In genomic region chr7:121530251-121531174, GRCh38 we compare ENCODE assay signal across 8 cellular contexts.
A peak's percentile ranks its signal among the peaks of the same experiment; 100 is the strongest.
DNase-seq lines count a peak whose midpoint lies in the region; ATAC-seq and TF ChIP-seq lines count a peak whose summit lies in the region.

No MANE protein-coding gene starts in this region.

- TF ChIP-seq CTCF in CD4-positive, alpha-beta T cell (IDR thresholded peaks at IDR 0.05): no peak
- TF ChIP-seq CTCF in fibroblast of pulmonary artery (IDR thresholded peaks at IDR 0.05; ENCODE audit: low read length, missing control alignments): no peak

- intact Hi-C loops in CD4-positive, alpha-beta T cell (cut with DNase I, micrococcal nuclease): no loop called here

- ATAC-seq in CD4-positive, alpha-beta T cell (ENCODE audit: poor library complexity): peak; percentile 73
- peak; percentile 98 for ATAC-seq in GM19463 (IDR thresholded peaks at IDR 0.05; ENCODE audit: unreplicated experiment)
- peak; percentile 99 for ATAC-seq in HG03460 (IDR thresholded peaks at IDR 0.05; ENCODE audit: unreplicated experiment)

- H3K9me3 Mint-ChIP-seq in CD4-positive, alpha-beta T cell: no peaks in the 10 kb centered on the region

- no peak overlapping the region for H3K27ac ChIP-seq in CD4-positive, alpha-beta T cell (ENCODE audit: low read depth, low read length)

- H3K9me3 ChIP-seq in CD4-positive, alpha-beta T cell (ENCODE audit: control insufficient read depth, low read length): no peaks in the 10 kb centered on the region

- POLR2A ChIA-PET in CD4-positive, alpha-beta T cell (lab: Charles Lee): no interaction called here

- H3K27ac Mint-ChIP-seq in CD4-positive, alpha-beta T cell: no peak overlapping the region

- no peak overlapping the region for H3K4me3 ChIP-seq in fibroblast of pulmonary artery (replicated peaks; ENCODE audit: low read depth, low read length)

- no peaks in the 10 kb centered on the region for H3K36me3 Mint-ChIP-seq in CD4-positive, alpha-beta T cell (ENCODE audit: low read depth)

- peak in 4 of 10 experiments; percentile 2 to 22 (median 8) for DNase-seq in CD4-positive, alpha-beta T cell
- peak; percentile 1 for DNase-seq in activated CD4-positive, alpha-beta T cell treated with anti-CD3 and anti-CD28 coated beads, Interleukin-2, amount 50 U/mL, for 1 hour
- DNase-seq in fibroblast of pulmonary artery (ENCODE audit: low read depth) (peak; percentile 97), NCI-H1694 treated with DMSO at 0.1 percent for 48 hours (lab: John Stamatoyannopoulos, UW) (no peak), NCI-H2171 treated with DMSO at 0.1 percent for 48 hours (lab: John Stamatoyannopoulos, UW) (no peak)
- peak; percentile 36 to 38 for DNase-seq in stimulated activated CD4-positive, alpha-beta T cell treated with anti-CD3 and anti-CD28 coated beads, Interleukin-15, amount 100 ng/mL, for 48 hours (ENCODE audit: low read depth in 2 of 2)

- H3K27me3 Mint-ChIP-seq in CD4-positive, alpha-beta T cell: peaks cover 5% of the 10 kb centered on the region

- H3K27me3 ChIP-seq in CD4-positive, alpha-beta T cell (ENCODE audit: control insufficient read depth, insufficient read depth, low read length): no peaks in the 10 kb centered on the region

- no peak overlapping the region for H3K4me3 Mint-ChIP-seq in CD4-positive, alpha-beta T cell

- H3K4me1 Mint-ChIP-seq in CD4-positive, alpha-beta T cell (ENCODE audit: low read depth): no peaks in the 10 kb centered on the region

- CTCF ChIA-PET in CD4-positive, alpha-beta T cell (lab: Charles Lee): interaction anchor here (0.6 to 1.6 kb wide), 5 partner anchors 14 to 391 kb away, joined by 3 to 5 read pairs (median 3); no protein-coding TSS in a partner anchor

Comparison
In these comparisons a context has a peak if more than half of its experiments do, and no peak if none do; other contexts are left out.
1. DNase-seq: peak in activated CD4-positive, alpha-beta T cell treated with anti-CD3 and anti-CD28 coated beads, Interleukin-2, amount 50 U/mL, for 1 hour (single experiment), fibroblast of pulmonary artery (single experiment) and stimulated activated CD4-positive, alpha-beta T cell treated with anti-CD3 and anti-CD28 coated beads, Interleukin-15, amount 100 ng/mL, for 48 hours (2 of 2); none in NCI-H1694 treated with DMSO at 0.1 percent for 48 hours (single experiment) and NCI-H2171 treated with DMSO at 0.1 percent for 48 hours (single experiment).
2. Peak in every context shown above with its lines, with median percentiles within 50 percentile points of each other: ATAC-seq.